ENCODE assay signal across 1 cellular context in genomic region chr12:92183575-92183974, GRCh38.
TF ChIP-seq lines count a peak whose summit lies in the region.

No MANE protein-coding gene starts in this region.

TF ChIP-seq in SK-N-SH treated with all-trans-retinoic acid at 6 μM for 48 hours, 23 proteins besides CTCF, POLR2A, EP300 and RAD21 (continued from another document):
- no peak for TF ChIP-seq OSR1 (CRISPR knock-in tag; IDR thresholded peaks at IDR 0.05)
TF ChIP-seq in SK-N-SH treated with all-trans-retinoic acid at 6 μM for 48 hours: peak in this region for 0.
